Comparison of ENCODE assay signal across 21 cellular contexts in the genomic region with DNA sequence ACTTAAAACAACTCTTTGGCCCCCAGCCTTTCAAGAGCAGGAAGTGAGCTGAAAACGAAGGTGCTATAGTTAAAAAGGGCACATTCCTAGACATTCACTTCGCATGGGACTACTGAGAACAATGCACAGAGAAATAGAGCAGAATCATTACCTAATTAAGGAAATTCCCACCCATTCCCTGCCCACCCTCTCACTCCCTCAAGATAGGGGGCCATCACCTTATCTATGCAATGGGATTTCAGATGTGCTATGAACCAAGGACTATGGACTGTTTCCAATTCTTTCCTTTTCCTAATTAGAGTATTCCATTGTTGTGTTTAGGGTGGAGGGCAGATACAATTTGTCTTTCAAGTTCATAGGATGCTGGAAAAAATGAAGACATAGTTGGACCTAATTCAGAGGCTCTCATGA.
"Had no signal": no experiment of that assay in that cellular context is flagged by ENCODE, and none has a peak within 500 bp of the region (broad histone marks: within the 10 kb centered on the region; RNA-seq: fewer than 3 reads in every experiment).

No MANE protein-coding gene starts in this region.

- H3K9me3 ChIP-seq: esophagus squamous epithelium, ovary, sigmoid colon, thoracic aorta, upper lobe of right lung had no signal

- H3K4me1 Mint-ChIP-seq: activated CD4-positive, alpha-beta T cell treated with anti-CD3 and anti-CD28 coated beads, Interleukin-2, amount 10 ng/mL, durations not matched to agents 7 days and 5 days; immature natural killer cell; naive thymus-derived CD8-positive, alpha-beta T cell; stimulated activated effector memory CD8-positive, alpha-beta T cell treated with anti-CD3 and anti-CD28 coated beads, Interleukin-12 subunit alpha, Interleukin-12 subunit beta, amount 100 ng/mL, for 72 hours had no signal

- H3K27me3 ChIP-seq: esophagus squamous epithelium, ovary, sigmoid colon, upper lobe of right lung had no signal

- H3K4me3 Mint-ChIP-seq: activated CD4-positive, alpha-beta T cell treated with anti-CD3 and anti-CD28 coated beads, Interleukin-2, amount 10 ng/mL, durations not matched to agents 7 days and 5 days; activated CD8-positive, alpha-beta T cell treated with anti-CD3 and anti-CD28 coated beads, Interleukin-2, amount 10 ng/mL, durations not matched to agents 7 days and 5 days; activated T-cell treated with anti-CD3 and anti-CD28 coated beads, Interleukin-2, amount 50 U/mL, for 4 hours; dendritic cell treated with granulocyte-macrophage colony-stimulating factor and Interleukin-4, amounts not matched to agents 40 ng/mL and 50 ng/mL, for 4 days; immature natural killer cell; naive thymus-derived CD8-positive, alpha-beta T cell; stimulated activated effector memory CD8-positive, alpha-beta T cell treated with anti-CD3 and anti-CD28 coated beads, Interleukin-12 subunit alpha, Interleukin-12 subunit beta, amount 100 ng/mL, for 72 hours had no signal

- H3K36me3 Mint-ChIP-seq: immature natural killer cell; naive thymus-derived CD8-positive, alpha-beta T cell; stimulated activated effector memory CD8-positive, alpha-beta T cell treated with anti-CD3 and anti-CD28 coated beads, Interleukin-12 subunit alpha, Interleukin-12 subunit beta, amount 100 ng/mL, for 72 hours had no signal

- H3K27ac Mint-ChIP-seq: activated CD4-positive, alpha-beta T cell treated with anti-CD3 and anti-CD28 coated beads, Interleukin-2, amount 10 ng/mL, durations not matched to agents 7 days and 5 days; activated CD8-positive, alpha-beta T cell treated with anti-CD3 and anti-CD28 coated beads, Interleukin-2, amount 10 ng/mL, durations not matched to agents 7 days and 5 days; dendritic cell treated with granulocyte-macrophage colony-stimulating factor and Interleukin-4, amounts not matched to agents 40 ng/mL and 50 ng/mL, for 4 days; immature natural killer cell; naive thymus-derived CD8-positive, alpha-beta T cell; stimulated activated effector memory CD8-positive, alpha-beta T cell treated with anti-CD3 and anti-CD28 coated beads, Interleukin-12 subunit alpha, Interleukin-12 subunit beta, amount 100 ng/mL, for 72 hours had no signal

- H3K36me3 ChIP-seq: esophagus squamous epithelium, ovary, sigmoid colon, thoracic aorta, upper lobe of right lung had no signal

- H3K27me3 Mint-ChIP-seq: activated CD4-positive, alpha-beta T cell treated with anti-CD3 and anti-CD28 coated beads, Interleukin-2, amount 10 ng/mL, durations not matched to agents 7 days and 5 days; dendritic cell treated with granulocyte-macrophage colony-stimulating factor and Interleukin-4, amounts not matched to agents 40 ng/mL and 50 ng/mL, for 4 days; naive thymus-derived CD8-positive, alpha-beta T cell had no signal

- H3K9me3 Mint-ChIP-seq: activated CD4-positive, alpha-beta T cell treated with anti-CD3 and anti-CD28 coated beads, Interleukin-2, amount 10 ng/mL, durations not matched to agents 7 days and 5 days; activated T-cell treated with anti-CD3 and anti-CD28 coated beads, Interleukin-2, amount 50 U/mL, for 4 hours; dendritic cell treated with granulocyte-macrophage colony-stimulating factor and Interleukin-4, amounts not matched to agents 40 ng/mL and 50 ng/mL, for 4 days had no signal

- ATAC-seq: activated CD8-positive, alpha-beta T cell treated with anti-CD3 and anti-CD28 coated beads, Interleukin-2, amount 10 ng/mL, durations not matched to agents 7 days and 5 days; activated T-cell treated with anti-CD3 and anti-CD28 coated beads, Interleukin-2, amount 50 U/mL, for 4 hours; naive thymus-derived CD8-positive, alpha-beta T cell; stimulated activated effector memory CD8-positive, alpha-beta T cell treated with anti-CD3 and anti-CD28 coated beads, Interleukin-12 subunit alpha, Interleukin-12 subunit beta, amount 100 ng/mL, for 72 hours; upper lobe of right lung had no signal

- H3K4me1 ChIP-seq: upper lobe of right lung had no signal

- DNase-seq: activated CD4-positive, alpha-beta T cell treated with anti-CD3 and anti-CD28 coated beads, Interleukin-2, amount 10 ng/mL, durations not matched to agents 7 days and 5 days; activated CD8-positive, alpha-beta T cell treated with anti-CD3 and anti-CD28 coated beads, Interleukin-2, amount 10 ng/mL, durations not matched to agents 7 days and 5 days; activated naive CD4-positive, alpha-beta T cell treated with anti-CD3 and anti-CD28 coated beads, Interleukin-2, amount 50 U/mL, for 16 hours; activated T-cell treated with anti-CD3 and anti-CD28 coated beads, Interleukin-2, amount 50 U/mL, for 4 hours; aorta; cerebellar nuclear complex; effector memory CD4-positive, alpha-beta T cell; esophagus squamous epithelium; foreskin fibroblast; immature natural killer cell; kidney glomerular epithelial cell; naive thymus-derived CD8-positive, alpha-beta T cell; ovary; sigmoid colon; stimulated activated CD4-positive, alpha-beta T cell treated with anti-CD3 and anti-CD28 coated beads, Interleukin-4, amount 100 ng/mL, for 24 hours; T-helper 1 cell; T-helper 9 cell; upper lobe of right lung had no signal

- H3K27ac ChIP-seq: esophagus squamous epithelium, ovary, sigmoid colon, thoracic aorta, upper lobe of right lung had no signal

- H3K4me3 ChIP-seq: esophagus squamous epithelium, ovary, sigmoid colon, thoracic aorta, upper lobe of right lung had no signal
